Comparison of ENCODE assay signal across 1 cellular context in the genomic region with DNA sequence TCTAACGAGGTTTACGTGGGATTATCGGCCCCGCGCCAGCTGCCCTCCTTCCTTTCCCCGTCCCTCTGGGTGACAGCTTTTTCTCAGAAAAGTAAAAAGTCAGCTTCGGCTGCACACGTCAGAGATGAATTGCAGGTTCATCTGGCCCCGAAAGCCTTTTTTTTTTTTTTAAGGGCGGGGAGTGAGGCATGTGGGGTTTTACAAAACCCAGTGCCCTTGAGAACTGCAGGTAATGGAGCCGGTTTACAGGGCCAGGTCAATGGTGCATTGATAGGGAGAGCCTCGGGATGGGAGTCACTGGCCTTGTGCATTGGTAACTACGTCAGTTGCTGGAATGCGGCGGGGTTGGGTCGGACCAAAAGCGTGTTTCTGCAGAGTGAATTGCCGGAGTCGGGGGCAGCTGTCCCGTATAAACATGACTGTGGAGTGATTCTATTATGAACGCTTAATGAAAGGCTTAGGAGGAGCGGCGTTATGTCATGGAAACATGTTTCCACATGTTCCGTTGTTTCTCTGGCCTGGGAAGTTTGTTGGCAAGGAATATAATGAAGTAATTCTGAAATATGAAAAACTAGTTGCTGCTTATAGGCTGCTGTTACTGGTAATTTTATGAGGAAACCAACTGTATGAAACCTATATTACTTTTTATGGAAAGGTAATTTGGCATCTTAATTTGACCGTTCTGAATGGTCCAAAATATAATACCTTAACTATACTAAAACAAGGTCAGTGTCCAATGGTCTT.
TF ChIP-seq lines count a peak whose summit lies in the region.

No MANE protein-coding gene starts in this region.

TF ChIP-seq in SK-N-SH treated with all-trans-retinoic acid at 6 μM for 48 hours, 23 proteins besides CTCF, POLR2A, EP300 and RAD21 (continued from another document):
- TF ChIP-seq TSHZ2 (CRISPR knock-in tag; IDR thresholded peaks at IDR 0.05) (no peak), BACH2 (CRISPR knock-in tag; IDR thresholded peaks at IDR 0.05; ENCODE audit: borderline replicate concordance) (no peak)
